In the genomic region with DNA sequence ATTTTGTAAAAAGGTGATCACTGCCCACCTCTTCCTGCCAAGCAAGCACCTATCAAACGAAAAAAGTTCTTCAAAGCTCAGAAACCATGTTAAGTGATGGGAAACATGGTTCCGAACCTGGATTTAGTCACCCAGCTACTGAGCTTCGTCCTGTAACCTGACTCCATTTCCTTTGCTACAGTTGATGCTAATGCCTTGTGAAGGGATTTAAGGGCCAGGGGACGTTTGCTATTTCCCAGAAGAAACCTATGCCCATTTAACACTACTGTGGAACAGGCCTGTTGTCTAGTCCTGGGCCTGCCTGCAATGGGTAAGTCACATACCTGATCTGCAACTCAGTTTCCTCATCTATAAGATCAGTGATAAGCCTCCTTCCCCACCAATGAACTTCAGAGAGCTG, we compare ENCODE assay signal across 2 cellular contexts.
TF ChIP-seq lines count a peak whose summit lies in the region.

No MANE protein-coding gene starts in this region.

TF ChIP-seq in SK-N-SH treated with all-trans-retinoic acid at 6 μM for 48 hours, 23 proteins besides CTCF, POLR2A, EP300 and RAD21 (continued from another document):
- TF ChIP-seq ISL1 (CRISPR knock-in tag; IDR thresholded peaks at IDR 0.05): no peak
- TF ChIP-seq BACH2 (CRISPR knock-in tag; IDR thresholded peaks at IDR 0.05; ENCODE audit: borderline replicate concordance): no peak
- TF ChIP-seq, protein P1, sequence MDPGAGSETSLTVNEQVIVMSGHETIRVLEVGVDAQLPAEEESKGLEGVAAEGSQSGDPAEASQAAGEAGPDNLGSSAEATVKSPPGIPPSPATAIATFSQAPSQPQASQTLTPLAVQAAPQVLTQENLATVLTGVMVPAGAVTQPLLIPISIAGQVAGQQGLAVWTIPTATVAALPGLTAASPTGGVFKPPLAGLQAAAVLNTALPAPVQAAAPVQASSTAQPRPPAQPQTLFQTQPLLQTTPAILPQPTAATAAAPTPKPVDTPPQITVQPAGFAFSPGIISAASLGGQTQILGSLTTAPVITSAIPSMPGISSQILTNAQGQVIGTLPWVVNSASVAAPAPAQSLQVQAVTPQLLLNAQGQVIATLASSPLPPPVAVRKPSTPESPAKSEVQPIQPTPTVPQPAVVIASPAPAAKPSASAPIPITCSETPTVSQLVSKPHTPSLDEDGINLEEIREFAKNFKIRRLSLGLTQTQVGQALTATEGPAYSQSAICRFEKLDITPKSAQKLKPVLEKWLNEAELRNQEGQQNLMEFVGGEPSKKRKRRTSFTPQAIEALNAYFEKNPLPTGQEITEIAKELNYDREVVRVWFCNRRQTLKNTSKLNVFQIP (CRISPR knock-in tag; IDR thresholded peaks at IDR 0.05; ENCODE audit: borderline replicate concordance, low read depth): no peak
- no peak for TF ChIP-seq TCF4 (CRISPR knock-in tag; IDR thresholded peaks at IDR 0.05; ENCODE audit: borderline replicate concordance)
- no peak for TF ChIP-seq ZNF70 (CRISPR knock-in tag; IDR thresholded peaks at IDR 0.05)
- no peak for TF ChIP-seq ESRRG (CRISPR knock-in tag; IDR thresholded peaks at IDR 0.05)
- no peak for TF ChIP-seq SNAI2 (CRISPR knock-in tag; IDR thresholded peaks at IDR 0.05)

TF ChIP-seq in SK-N-SH, 30 proteins besides CTCF, POLR2A, EP300 and RAD21 (continued from another document):
- TF ChIP-seq, protein P2, sequence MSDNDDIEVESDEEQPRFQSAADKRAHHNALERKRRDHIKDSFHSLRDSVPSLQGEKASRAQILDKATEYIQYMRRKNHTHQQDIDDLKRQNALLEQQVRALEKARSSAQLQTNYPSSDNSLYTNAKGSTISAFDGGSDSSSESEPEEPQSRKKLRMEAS (IDR thresholded peaks at IDR 0.05; ENCODE audit: low read depth): no peak
- TF ChIP-seq TEAD4 (IDR thresholded peaks at IDR 0.05; ENCODE audit: borderline replicate concordance, insufficient read depth) (no peak), EZH2phosphoT487 (IDR thresholded peaks at IDR 0.05; ENCODE audit: borderline replicate concordance, low read depth) (no peak), SIN3A (IDR thresholded peaks at IDR 0.05; ENCODE audit: borderline replicate concordance, low read depth, low read length) (no peak), YY1 (IDR thresholded peaks at IDR 0.05; ENCODE audit: low read depth) (no peak), NFIC (IDR thresholded peaks at IDR 0.05; ENCODE audit: borderline replicate concordance) (no peak), POLR2AphosphoS5 (IDR thresholded peaks at IDR 0.05; ENCODE audit: low read depth, low read length) (no peak), FOSL2 (IDR thresholded peaks at IDR 0.05; ENCODE audit: borderline replicate concordance, low read depth) (no peak), TAF1 (IDR thresholded peaks at IDR 0.05; ENCODE audit: borderline replicate concordance, low read depth, low read length) (no peak), FOXM1 (IDR thresholded peaks at IDR 0.05; ENCODE audit: low read depth) (no peak), GATA2 (CRISPR knock-in tag; IDR thresholded peaks at IDR 0.05) (no peak), MEF2A (IDR thresholded peaks at IDR 0.05; ENCODE audit: borderline replicate concordance, low read depth) (no peak), FOXJ3 (CRISPR knock-in tag; IDR thresholded peaks at IDR 0.05) (no peak)
- TF ChIP-seq, protein P3, sequence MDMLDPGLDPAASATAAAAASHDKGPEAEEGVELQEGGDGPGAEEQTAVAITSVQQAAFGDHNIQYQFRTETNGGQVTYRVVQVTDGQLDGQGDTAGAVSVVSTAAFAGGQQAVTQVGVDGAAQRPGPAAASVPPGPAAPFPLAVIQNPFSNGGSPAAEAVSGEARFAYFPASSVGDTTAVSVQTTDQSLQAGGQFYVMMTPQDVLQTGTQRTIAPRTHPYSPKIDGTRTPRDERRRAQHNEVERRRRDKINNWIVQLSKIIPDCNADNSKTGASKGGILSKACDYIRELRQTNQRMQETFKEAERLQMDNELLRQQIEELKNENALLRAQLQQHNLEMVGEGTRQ (IDR thresholded peaks at IDR 0.05; ENCODE audit: borderline replicate concordance, low read depth, low read length): no peak
TF ChIP-seq in SK-N-SH: peak in this region for 0.
